In the genomic region with DNA sequence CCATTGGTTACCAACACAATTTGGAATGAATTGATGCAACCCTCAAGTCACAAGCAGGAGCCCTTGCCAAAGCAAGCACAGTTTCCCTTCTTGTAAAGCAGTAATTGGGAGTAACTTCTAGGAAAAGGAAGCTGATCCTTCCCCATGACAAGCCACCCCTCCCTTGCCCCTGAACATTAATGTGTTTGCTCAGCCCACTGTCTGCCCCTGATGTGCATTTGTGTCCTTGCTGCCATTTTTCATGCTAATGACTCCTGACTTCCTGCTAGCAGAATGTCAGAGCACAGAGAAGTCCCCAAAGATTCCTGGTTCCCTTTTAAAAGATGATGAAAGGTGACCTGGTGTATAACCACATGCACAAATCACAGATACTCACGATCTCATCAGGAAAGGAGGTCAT, we compare ENCODE assay signal across 17 cellular contexts. TPM values are rescaled to one million over a fixed set of nuclear protein-coding genes. Genes with fewer than 3 reads are reported as not detected.
DNase-seq lines count a peak whose midpoint lies in the region; ATAC-seq and TF ChIP-seq lines count a peak whose summit lies in the region.
"Had no signal": no experiment of that assay in that cellular context is flagged by ENCODE, and none has a peak within 500 bp of the region (broad histone marks: within the 10 kb centered on the region; RNA-seq: fewer than 3 reads in every experiment).

No MANE protein-coding gene starts in this region.

- H4K8ac ChIP-seq in mesenchymal stem cell (ENCODE audit: low read length) = no peak overlapping the region

- WGBS in endodermal cell (ENCODE audit: insufficient coverage in 1 of 2, insufficient read length in 1 of 2), 2 experiments = 76 to 80% methylated on average over 1 of the region's 1 CpG
- WGBS in heart left ventricle, 4 donors = 47 to 59% (median 55%) methylated on average over 1 of the region's 1 CpG
- 57% methylated on average over 1 of the region's 1 CpG for WGBS in mesenchymal stem cell

- no peak overlapping the region for H3K9ac ChIP-seq in endodermal cell (ENCODE audit: extremely low read depth, low read length, poor library complexity, severe bottlenecking)
- no peak overlapping the region for H3K9ac ChIP-seq in neural progenitor cell
- H3K9ac ChIP-seq in mesenchymal stem cell (ENCODE audit: low read length) = no peak overlapping the region

- no peak for ATAC-seq in heart left ventricle
- ATAC-seq in GM21737 (IDR thresholded peaks at IDR 0.05; ENCODE audit: unreplicated experiment) = no peak
- ATAC-seq: A549; CD8-positive, alpha-beta T cell had no signal

- H3K4me1 ChIP-seq in endodermal cell (ENCODE audit: control insufficient read depth, insufficient read depth, low read length) = no peaks in the 10 kb centered on the region
- no peaks in the 10 kb centered on the region for H3K4me1 ChIP-seq in neural progenitor cell
- H3K4me1 ChIP-seq in heart left ventricle = no peaks in the 10 kb centered on the region
- peaks cover 13% of the 10 kb centered on the region for H3K4me1 ChIP-seq in mesenchymal stem cell (ENCODE audit: control insufficient read depth, insufficient read depth, low read depth, low read length)
- H3K4me1 ChIP-seq: A549, BE2C had no signal

- H3K9me3 ChIP-seq in endodermal cell (ENCODE audit: control insufficient read depth, low read length) (no peaks in the 10 kb centered on the region), neural progenitor cell (ENCODE audit: low read depth) (no peaks in the 10 kb centered on the region), heart left ventricle (no peaks in the 10 kb centered on the region), mesenchymal stem cell (ENCODE audit: control insufficient read depth, low read length) (no peaks in the 10 kb centered on the region)
- H3K9me3 ChIP-seq: A549, BE2C had no signal

- H3K36me3 ChIP-seq in endodermal cell (ENCODE audit: control insufficient read depth, insufficient read depth, low read length) (no peaks in the 10 kb centered on the region), neural progenitor cell (no peaks in the 10 kb centered on the region), heart left ventricle (no peaks in the 10 kb centered on the region), mesenchymal stem cell (ENCODE audit: control insufficient read depth in 1 of 2, insufficient read depth in 2 of 2, low read depth in 1 of 2, low read length in 2 of 2) (no peaks in the 10 kb centered on the region)
- H3K36me3 ChIP-seq: BE2C had no signal

- H3K9me3 Mint-ChIP-seq in endodermal cell = no peaks in the 10 kb centered on the region
- no peaks in the 10 kb centered on the region for H3K9me3 Mint-ChIP-seq in neural progenitor cell
- H3K9me3 Mint-ChIP-seq: CD8-positive, alpha-beta T cell had no signal

- H3K27me3 ChIP-seq in endodermal cell (ENCODE audit: control insufficient read depth, insufficient read depth, low read length, poor library complexity, severe bottlenecking) = no peaks in the 10 kb centered on the region
- no peaks in the 10 kb centered on the region for H3K27me3 ChIP-seq in neural progenitor cell
- H3K27me3 ChIP-seq in heart left ventricle = no peaks in the 10 kb centered on the region
- H3K27me3 ChIP-seq in mesenchymal stem cell (ENCODE audit: control insufficient read depth in 1 of 2, insufficient read depth in 1 of 2, low read length in 2 of 2) = peaks cover 0 to 60% of the 10 kb centered on the region in 2 experiments
- H3K27me3 ChIP-seq: BE2C had no signal

- no peak overlapping the region for H2BK12ac ChIP-seq in mesenchymal stem cell (ENCODE audit: low read length in 2 of 2)

- H3K27me3 Mint-ChIP-seq in endodermal cell (ENCODE audit: insufficient read depth) (peaks cover 3% of the 10 kb centered on the region), neural progenitor cell (ENCODE audit: insufficient read depth, low read depth) (peaks cover 2% of the 10 kb centered on the region)

- no peak for TF ChIP-seq CTCF in endodermal cell (conservative IDR thresholded peaks at IDR 0.05)
- TF ChIP-seq CTCF in neural progenitor cell (IDR thresholded peaks at IDR 0.05) = no peak
- TF ChIP-seq CTCF in heart left ventricle (IDR thresholded peaks at IDR 0.05) = no peak

- no peak overlapping the region for H2BK120ac ChIP-seq in mesenchymal stem cell (ENCODE audit: low read depth, low read length)

- DNase-seq in SK-N-DZ (ENCODE audit: low spot score) = peak; percentile 19
- no peak for DNase-seq in endodermal cell
- DNase-seq in neural progenitor cell (ENCODE audit: low spot score) = no peak
- DNase-seq in heart left ventricle = no peak
- DNase-seq in mesenchymal stem cell = no peak
- no peak for DNase-seq in DMS53 treated with DMSO at 0.1 percent for 48 hours (lab: John Stamatoyannopoulos, UW; ENCODE audit: unreplicated experiment)
- DNase-seq: BE2C; CD8-positive, alpha-beta T cell; COR-L47; DMS153; DND-41; GDM1; HCEC 1CT had no signal

- H2BK15ac ChIP-seq in mesenchymal stem cell (ENCODE audit: low read depth, poor library complexity, severe bottlenecking) = no peak overlapping the region

- H3K4me3 Mint-ChIP-seq in endodermal cell (no peak overlapping the region), neural progenitor cell (no peak overlapping the region)
- H3K4me3 Mint-ChIP-seq: CD8-positive, alpha-beta T cell had no signal

- H3K27ac Mint-ChIP-seq in endodermal cell (no peak overlapping the region), neural progenitor cell (peak overlapping the region; percentile 78)
- H3K27ac Mint-ChIP-seq: CD8-positive, alpha-beta T cell had no signal

- intact Hi-C loops in heart left ventricle (cut with DNase I) = no loop called here

- H3K4me2 ChIP-seq in neural progenitor cell (no peak overlapping the region), mesenchymal stem cell (ENCODE audit: low read length, poor library complexity, severe bottlenecking) (no peak overlapping the region)
- H3K4me2 ChIP-seq: A549 had no signal

- no peaks in the 10 kb centered on the region for H3K79me1 ChIP-seq in mesenchymal stem cell (replicated peaks; ENCODE audit: low read length, poor library complexity, severe bottlenecking)

- no peak overlapping the region for H3K14ac ChIP-seq in mesenchymal stem cell (ENCODE audit: low read length in 2 of 2)

- no peaks in the 10 kb centered on the region for H3K79me2 ChIP-seq in neural progenitor cell (ENCODE audit: low read depth)

- H2AFZ ChIP-seq in neural progenitor cell (replicated peaks) (no peak overlapping the region), mesenchymal stem cell (ENCODE audit: low read depth, low read length) (no peak overlapping the region)

- peaks cover 5% of the 10 kb centered on the region for H3K4me1 Mint-ChIP-seq in endodermal cell
- peaks cover 27% of the 10 kb centered on the region for H3K4me1 Mint-ChIP-seq in neural progenitor cell

- H2BK5ac ChIP-seq in mesenchymal stem cell (ENCODE audit: low read depth, low read length, poor library complexity, severe bottlenecking) = no peak overlapping the region

- H3K27ac ChIP-seq in endodermal cell (ENCODE audit: low read depth, low read length) (peak overlapping the region; percentile 13), neural progenitor cell (no peak overlapping the region), heart left ventricle (no peak overlapping the region), mesenchymal stem cell (ENCODE audit: low read length, poor library complexity, severe bottlenecking) (no peak overlapping the region)
- H3K27ac ChIP-seq: A549, C4-2B, HL-60 had no signal

- H3K4me3 ChIP-seq in endodermal cell (ENCODE audit: low read length) (no peak overlapping the region), neural progenitor cell (no peak overlapping the region), heart left ventricle (no peak overlapping the region), mesenchymal stem cell (ENCODE audit: insufficient read depth in 1 of 2, low read depth in 1 of 2, low read length in 2 of 2) (no peak overlapping the region)
- H3K4me3 ChIP-seq: A549 had no signal

- no peaks in the 10 kb centered on the region for H4K20me1 ChIP-seq in neural progenitor cell (ENCODE audit: low read depth)

- H3F3A ChIP-seq in neural progenitor cell (ENCODE audit: low read depth) = no peaks in the 10 kb centered on the region

- H3K36me3 Mint-ChIP-seq in endodermal cell (ENCODE audit: low read depth) (no peaks in the 10 kb centered on the region), neural progenitor cell (peaks cover 5% of the 10 kb centered on the region)
- H3K36me3 Mint-ChIP-seq: CD8-positive, alpha-beta T cell had no signal

- no peak overlapping the region for H3K4ac ChIP-seq in mesenchymal stem cell (ENCODE audit: low read depth in 1 of 2, low read length in 2 of 2)

- H3K23ac ChIP-seq in mesenchymal stem cell (ENCODE audit: low read length in 2 of 2) = no peak overlapping the region

- H4K91ac ChIP-seq in mesenchymal stem cell (ENCODE audit: low read length) = no peak overlapping the region

- TF ChIP-seq POLR2A in heart left ventricle (IDR thresholded peaks at IDR 0.05) = no peak

- no peak overlapping the region for H2AK5ac ChIP-seq in mesenchymal stem cell (ENCODE audit: low read length, severe bottlenecking)

- no peak overlapping the region for H3K18ac ChIP-seq in mesenchymal stem cell (ENCODE audit: low read depth in 1 of 2, low read length in 2 of 2)

RNA-seq across cellular contexts. Expression of a gene that starts 44.2 kb away (rescaled TPM):
- polyA plus RNA-seq in SK-N-DZ (2014; cell fraction: cytosol; rRNA removed) = 2.7 and 3.5 TPM in 2 replicates
- polyA plus RNA-seq in SK-N-DZ (2014; cell fraction: nucleus; rRNA removed) = 2.4 and 4.2 TPM in 2 replicates
- total RNA-seq in endodermal cell (1 to 10 TPM in 1 of 2 donors, under 1 TPM in 1; 0.92 to 1.4 TPM), neural progenitor cell (ENCODE audit: low replicate concordance) (3.3 and 5.5 TPM in 2 replicates), heart left ventricle (1 to 10 TPM; 2.3 to 7.4 (median 3.4) TPM)
- polyA plus RNA-seq in endodermal cell (2013, experiment 1 of 2) = 13.3 TPM
- 11.2 TPM for polyA plus RNA-seq in endodermal cell (2013, experiment 2 of 2)
- 1 to 10 TPM in 1 of 2 donors, under 1 TPM in 1; 0.35 to 1.1 TPM for polyA plus RNA-seq in heart left ventricle
- polyA plus RNA-seq in mesenchymal stem cell (2013, experiment 1 of 2) = 239 TPM
- polyA plus RNA-seq in mesenchymal stem cell (2013, experiment 2 of 2) = 239 TPM
